Comparison of ENCODE assay signal across 12 cellular contexts in the genomic region with DNA sequence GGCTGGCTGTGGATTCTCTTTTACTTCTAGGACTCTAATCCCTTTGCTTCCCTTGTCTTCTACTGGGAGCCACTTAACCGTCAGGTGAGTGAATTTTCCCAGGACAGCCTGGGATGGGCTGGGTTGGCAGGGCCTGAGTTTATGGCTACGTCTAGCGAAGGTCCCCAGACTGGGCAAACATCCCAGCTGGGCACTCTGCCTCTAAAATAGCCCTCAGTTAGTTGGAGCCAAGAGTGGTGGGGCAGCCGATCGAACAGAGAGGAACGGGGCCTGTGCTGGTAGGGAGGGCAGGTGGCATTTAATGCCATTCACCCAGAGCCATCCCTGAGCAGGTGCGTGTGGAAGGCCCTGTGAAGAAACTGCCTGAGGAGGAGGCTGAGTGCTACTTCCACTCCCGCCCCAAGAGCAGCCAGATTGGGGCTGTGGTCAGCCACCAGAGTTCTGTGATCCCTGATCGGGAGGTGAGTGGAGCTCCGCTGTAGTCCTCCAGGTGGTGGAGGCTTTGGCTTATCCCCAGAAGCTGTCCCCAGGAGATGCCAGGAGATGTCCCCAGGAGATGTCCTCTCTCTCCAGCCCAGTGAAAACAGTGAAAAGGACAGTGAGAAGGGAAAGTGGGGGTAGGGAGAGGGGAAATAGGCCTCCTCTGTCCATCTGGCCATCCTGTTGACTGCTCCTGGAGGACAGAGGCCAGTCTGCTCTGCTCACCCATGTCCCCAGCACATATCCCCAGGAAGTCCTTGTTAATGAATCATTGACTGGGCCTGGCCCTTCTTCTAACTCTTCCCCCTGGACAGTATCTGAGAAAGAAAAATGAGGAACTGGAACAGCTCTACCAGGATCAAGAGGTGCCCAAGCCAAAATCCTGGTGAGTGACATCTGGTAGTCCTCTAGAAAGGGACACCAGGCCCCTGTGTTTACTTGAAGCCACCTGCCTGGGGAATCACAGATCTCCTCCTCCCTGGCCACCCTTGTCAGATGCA. TPM values are rescaled to one million over a fixed set of nuclear protein-coding genes. Genes with fewer than 3 reads are reported as not detected.
A peak's percentile ranks its signal among the peaks of the same experiment; 100 is the strongest.
DNase-seq lines count a peak whose midpoint lies in the region; ATAC-seq and TF ChIP-seq lines count a peak whose summit lies in the region.
"Had no signal": no experiment of that assay in that cellular context is flagged by ENCODE, and none has a peak within 500 bp of the region (broad histone marks: within the 10 kb centered on the region; RNA-seq: fewer than 3 reads in every experiment).

No MANE protein-coding gene starts in this region.

- H4K20me1 ChIP-seq in DOHH2 (ENCODE audit: control insufficient read depth, insufficient read depth, low read depth, low read length): no peaks in the 10 kb centered on the region

- no peak for ATAC-seq in HG02852 (IDR thresholded peaks at IDR 0.05; ENCODE audit: unreplicated experiment)

- H3F3A ChIP-seq in DOHH2 (ENCODE audit: control insufficient read depth, insufficient read depth): no peaks in the 10 kb centered on the region

- H3K4me3 ChIP-seq in DOHH2 (ENCODE audit: low read length) (no peak overlapping the region), ascending aorta (no peak overlapping the region), muscle layer of duodenum (ENCODE audit: low read depth in 1 of 2, low read length in 2 of 2) (no peak overlapping the region)
- H3K4me3 ChIP-seq: vagina had no signal

- intact Hi-C loops in ascending aorta (cut with DNase I): loop anchor here (10.0 kb wide), 1 partner anchor 159 kb away; a partner anchor contains a TSS

- peak overlapping the region; percentile 45 for H3K4me2 ChIP-seq in DOHH2 (ENCODE audit: low read length)

- H3K9me2 ChIP-seq in DOHH2 (replicated peaks; ENCODE audit: control insufficient read depth, low read length): no peaks in the 10 kb centered on the region

- H3K4me1 ChIP-seq in DOHH2 (ENCODE audit: control insufficient read depth, low read length): peaks cover 49% of the 10 kb centered on the region
- H3K4me1 ChIP-seq in ascending aorta: peaks cover 10 to 20% of the 10 kb centered on the region in 2 donors
- peaks cover 12 to 25% of the 10 kb centered on the region in 2 donors for H3K4me1 ChIP-seq in muscle layer of duodenum (ENCODE audit: control insufficient read depth in 1 of 2, insufficient read depth in 2 of 2, low read length in 2 of 2)

- no peak for DNase-seq in ascending aorta (ENCODE audit: low spot score in 2 of 2)
- DNase-seq in GM03348 (ENCODE audit: low spot score): no peak
- DNase-seq in NCI-H2029 (lab: John Stamatoyannopoulos, UW): no peak
- no peak for DNase-seq in NAMALWA (ENCODE audit: low spot score)
- DNase-seq: activated CD4-positive, alpha-beta T cell treated with anti-CD3 and anti-CD28 coated beads for 4 hours had no signal

- H3K9me3 ChIP-seq in DOHH2 (ENCODE audit: control insufficient read depth, insufficient read depth, low read length) (no peaks in the 10 kb centered on the region), ascending aorta (no peaks in the 10 kb centered on the region), muscle layer of duodenum (ENCODE audit: control insufficient read depth in 1 of 2, low read length in 2 of 2) (no peaks in the 10 kb centered on the region)
- H3K9me3 ChIP-seq: vagina had no signal

- H3K36me3 ChIP-seq in DOHH2 (ENCODE audit: control insufficient read depth, low read length) (peaks cover 55% of the 10 kb centered on the region), ascending aorta (peaks cover 0 to 24% of the 10 kb centered on the region in 2 donors), muscle layer of duodenum (ENCODE audit: control insufficient read depth in 1 of 2, insufficient read depth in 2 of 2, low read length in 2 of 2) (peaks cover 21 to 31% of the 10 kb centered on the region in 2 donors)

- H3K79me2 ChIP-seq in DOHH2 (ENCODE audit: control insufficient read depth, low read length): peaks cover 23% of the 10 kb centered on the region

- H3K27me3 ChIP-seq in DOHH2 (ENCODE audit: control insufficient read depth, low read length): no peaks in the 10 kb centered on the region
- no peaks in the 10 kb centered on the region for H3K27me3 ChIP-seq in ascending aorta
- H3K27me3 ChIP-seq in muscle layer of duodenum (ENCODE audit: low read depth, low read length): no peaks in the 10 kb centered on the region
- H3K27me3 ChIP-seq: vagina had no signal

- TF ChIP-seq CTCF in 22Rv1 (IDR thresholded peaks at IDR 0.05) (no peak), DOHH2 (IDR thresholded peaks at IDR 0.05; ENCODE audit: low read depth, low read length, poor library complexity, severe bottlenecking) (no peak), ascending aorta (IDR thresholded peaks at IDR 0.05) (no peak)

- H3K27ac ChIP-seq in 22Rv1: peak overlapping the region; percentile 98
- peak overlapping the region; percentile 19; the same call in 1 of the 2 replicates for H3K27ac ChIP-seq in DOHH2 (ENCODE audit: low read depth, low read length)
- peak overlapping the region; percentile 42 to 63 for H3K27ac ChIP-seq in ascending aorta
- peak overlapping the region; percentile 49 for H3K27ac ChIP-seq in muscle layer of duodenum (ENCODE audit: low read length)
- H3K27ac ChIP-seq: vagina had no signal

RNA-seq across cellular contexts. Expression of a gene that starts 4.4 kb away (rescaled TPM):
- 36.7 TPM for total RNA-seq in ascending aorta

RNA-seq across cellular contexts. Expression of a gene that starts 11.9 kb away (rescaled TPM):
- not detected for total RNA-seq in ascending aorta
- total RNA-seq: glomerular endothelial cell, myocyte had no signal

RNA-seq across cellular contexts. Expression of a gene that starts 25.1 kb away (rescaled TPM):
- 52.3 TPM for total RNA-seq in ascending aorta

RNA-seq across cellular contexts. Expression of a gene that starts 49.8 kb away (rescaled TPM):
- 198 TPM for total RNA-seq in ascending aorta

Comparison
In these comparisons a context has a peak if more than half of its experiments do, and no peak if none do; other contexts are left out.
1. H3K27ac ChIP-seq: peak in every context shown above with its lines; median percentile 98 in 22Rv1; 52 in ascending aorta; 49 in muscle layer of duodenum; 19 in DOHH2.